In genomic region chr22:42992092-42992491, GRCh38 we compare ENCODE assay signal across 28 cellular contexts. TPM values are rescaled to one million over a fixed set of nuclear protein-coding genes. Genes with fewer than 3 reads are reported as not detected.
DNase-seq lines count a peak whose midpoint lies in the region; ATAC-seq and TF ChIP-seq lines count a peak whose summit lies in the region.
"Had no signal": no experiment of that assay in that cellular context is flagged by ENCODE, and none has a peak within 500 bp of the region (broad histone marks: within the 10 kb centered on the region; RNA-seq: fewer than 3 reads in every experiment).

No MANE protein-coding gene starts in this region.

- no peak for DNase-seq in HFFc6
- DNase-seq in body of pancreas = no peak
- DNase-seq in tibial artery = peak in 1 of 2 donors; percentile 12
- DNase-seq in nucleus accumbens (lab: John Stamatoyannopoulos, UW) = no peak
- DNase-seq in NCI-H446 (lab: John Stamatoyannopoulos, UW) = no peak
- DNase-seq in GOT3 (lab: John Stamatoyannopoulos, UW) = no peak
- DNase-seq: activated CD4-positive, alpha-beta T cell treated with anti-CD3 and anti-CD28 coated beads, Interleukin-2, amount 10 ng/mL, durations not matched to agents 24 days and 14 days; activated T-cell treated with anti-CD3 and anti-CD28 coated beads, Interleukin-2, amount 50 U/mL, for 48 hours; cortex of kidney; DMS53; effector memory CD8-positive, alpha-beta T cell; erythroblast; foreskin fibroblast; heart left ventricle; KG1; NCI-H1417; NCI-H2081; NCI-H345; stimulated activated naive CD8-positive, alpha-beta T cell treated with anti-CD3 and anti-CD28 coated beads, Interleukin-15, Interleukin-2, amounts not matched to agents 100 U/mL and 50 U/mL, for 24 hours; T-helper 9 cell had no signal

- H3K27ac ChIP-seq in body of pancreas (peak overlapping the region; percentile 36 to 96 (median 94)), muscle layer of colon (ENCODE audit: low read depth, low read length) (peak overlapping the region; percentile 8), tibial artery (peak overlapping the region; percentile 83 to 87)
- H3K27ac ChIP-seq: BLaER1 had no signal

- no peak for TF ChIP-seq POLR2A in body of pancreas (IDR thresholded peaks at IDR 0.05)

- no peak for ATAC-seq in body of pancreas
- ATAC-seq: effector memory CD8-positive, alpha-beta T cell; heart left ventricle; Right ventricle myocardium inferior; stimulated activated naive CD8-positive, alpha-beta T cell treated with anti-CD3 and anti-CD28 coated beads, Interleukin-15, Interleukin-2, amounts not matched to agents 100 U/mL and 50 U/mL, for 24 hours had no signal

- H3K4me3 ChIP-seq in body of pancreas (no peak overlapping the region), muscle layer of colon (ENCODE audit: low read depth in 1 of 2, low read length in 2 of 2) (no peak overlapping the region), tibial artery (peak overlapping the region; percentile 50 to 55)
- H3K4me3 ChIP-seq: BLaER1, HAP-1, heart left ventricle, lung, prostate gland, tibial nerve had no signal

- TF ChIP-seq CTCF in HFFc6 (IDR thresholded peaks at IDR 0.05) (no peak), body of pancreas (IDR thresholded peaks at IDR 0.05) (no peak), tibial artery (IDR thresholded peaks at IDR 0.05) (no peak)

- H3K9me3 Mint-ChIP-seq in HFFc6 = no peaks in the 10 kb centered on the region
- H3K9me3 Mint-ChIP-seq: activated CD4-positive, alpha-beta T cell treated with anti-CD3 and anti-CD28 coated beads, Interleukin-2, amount 10 ng/mL, durations not matched to agents 24 days and 14 days; effector memory CD8-positive, alpha-beta T cell; neural crest cell had no signal

- peaks cover 2% of the 10 kb centered on the region; the same call in 1 of the 2 replicates for H3K27me3 Mint-ChIP-seq in HFFc6 (ENCODE audit: insufficient read depth)
- H3K27me3 Mint-ChIP-seq: activated CD4-positive, alpha-beta T cell treated with anti-CD3 and anti-CD28 coated beads, Interleukin-2, amount 10 ng/mL, durations not matched to agents 24 days and 14 days; effector memory CD8-positive, alpha-beta T cell had no signal

- H3K4me3 Mint-ChIP-seq in HFFc6 = peak overlapping the region; percentile 30
- H3K4me3 Mint-ChIP-seq: activated CD4-positive, alpha-beta T cell treated with anti-CD3 and anti-CD28 coated beads, Interleukin-2, amount 10 ng/mL, durations not matched to agents 24 days and 14 days; effector memory CD8-positive, alpha-beta T cell; neural crest cell had no signal

- peaks cover 16% of the 10 kb centered on the region for H3K36me3 Mint-ChIP-seq in HFFc6 (ENCODE audit: low read depth)

- no peaks in the 10 kb centered on the region for H3K27me3 ChIP-seq in body of pancreas
- H3K27me3 ChIP-seq in muscle layer of colon (ENCODE audit: control insufficient read depth in 1 of 2, insufficient read depth in 2 of 2, low read length in 2 of 2) = no peaks in the 10 kb centered on the region
- H3K27me3 ChIP-seq in tibial artery = no peaks in the 10 kb centered on the region
- H3K27me3 ChIP-seq: BLaER1, heart left ventricle, tibial nerve had no signal

- H3K9ac ChIP-seq in muscle layer of colon (ENCODE audit: low read length) = no peak overlapping the region
- H3K9ac ChIP-seq: BLaER1 had no signal

- H3K4me1 Mint-ChIP-seq in HFFc6 (ENCODE audit: low read depth) = peaks cover 80% of the 10 kb centered on the region

- H3K27ac Mint-ChIP-seq in HFFc6 = peak overlapping the region; percentile 97
- H3K27ac Mint-ChIP-seq: activated CD4-positive, alpha-beta T cell treated with anti-CD3 and anti-CD28 coated beads, Interleukin-2, amount 10 ng/mL, durations not matched to agents 24 days and 14 days; effector memory CD8-positive, alpha-beta T cell had no signal

- 97 to 98% methylated on average over 3 of the region's 3 CpGs for WGBS in body of pancreas, 2 donors

- H3K9me3 ChIP-seq in body of pancreas (no peaks in the 10 kb centered on the region), muscle layer of colon (ENCODE audit: low read length) (no peaks in the 10 kb centered on the region), tibial artery (no peaks in the 10 kb centered on the region)
- H3K9me3 ChIP-seq: HAP-1, heart left ventricle, prostate gland, tibial nerve had no signal

- H3K4me1 ChIP-seq in body of pancreas (peaks cover 89% of the 10 kb centered on the region), muscle layer of colon (ENCODE audit: insufficient read depth, low read length) (peaks cover 60% of the 10 kb centered on the region), tibial artery (peaks cover 0 to 91% (median 70%) of the 10 kb centered on the region in 4 donors)
- H3K4me1 ChIP-seq: HAP-1 had no signal

- H3K36me3 ChIP-seq in body of pancreas (replicated peaks in 1 of 2; ENCODE audit: insufficient read depth in 1 of 2, low read depth in 2 of 2) = no peaks in the 10 kb centered on the region
- no peaks in the 10 kb centered on the region for H3K36me3 ChIP-seq in muscle layer of colon (ENCODE audit: insufficient read depth, low read length)
- no peaks in the 10 kb centered on the region for H3K36me3 ChIP-seq in tibial artery
- H3K36me3 ChIP-seq: HAP-1, prostate gland, tibial nerve had no signal

- intact Hi-C loops in body of pancreas (cut with DNase I) = no loop called here
- intact Hi-C loops in tibial artery (cut with DNase I; ENCODE audit: low total_unique reads) = no loop called here

RNA-seq across cellular contexts. Expression of gene PACSIN2, which starts 22.9 kb away (rescaled TPM):
- total RNA-seq in HFFc6 (2021; fragmentation: NEBNext Ultra II Directional; extraction: Animal tissue kit (Norgen Biotek cat#: 25700)) = 10 to 100 TPM; 69.8 to 97.3 (median 76.2) TPM
- 100 to 1,000 TPM; 117 to 118 TPM for total RNA-seq in body of pancreas

Comparison
In these comparisons a context has a peak if more than half of its experiments do, and no peak if none do; other contexts are left out.
1. H3K27ac ChIP-seq: peak in every context shown above with its lines; median percentile 94 in body of pancreas; 85 in tibial artery; 8 in muscle layer of colon.
2. H3K4me3 ChIP-seq: peak in tibial artery (2 of 2); none in body of pancreas (0 of 2) and muscle layer of colon (0 of 2).